Comparison of ENCODE assay signal across 30 cellular contexts in the genomic region with DNA sequence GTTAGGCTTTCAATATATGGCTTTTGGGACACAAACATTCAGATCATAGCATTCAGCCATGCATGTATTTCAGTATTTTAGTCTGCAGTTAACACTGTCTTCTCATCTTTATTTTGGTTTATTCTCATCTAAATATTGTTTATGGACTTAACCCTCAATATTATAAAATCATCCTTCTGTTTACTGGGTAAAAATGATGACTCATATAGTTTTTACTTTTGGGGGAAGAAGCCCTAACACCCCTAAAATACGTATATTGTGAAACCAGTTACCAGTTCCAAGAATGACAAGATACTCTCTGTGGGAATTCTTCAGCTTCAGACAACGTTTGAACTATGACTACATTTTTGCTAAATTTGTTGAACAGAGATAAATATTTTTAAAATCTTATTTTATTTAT.
"Had no signal": no experiment of that assay in that cellular context is flagged by ENCODE, and none has a peak within 500 bp of the region (broad histone marks: within the 10 kb centered on the region; RNA-seq: fewer than 3 reads in every experiment).

No MANE protein-coding gene starts in this region.

- ATAC-seq: naive thymus-derived CD8-positive, alpha-beta T cell; natural killer cell treated with Interleukin-12 subunit alpha and Interleukin-12 subunit beta and Interleukin-15 and Interleukin-18, amount 100 ng/mL, for 72 hours; psoas muscle; right cardiac atrium; sciatic nerve; stimulated activated memory B cell treated with anti-CD40 and anti-IgM and Interleukin-4, amounts not matched to agents 10 μg/mL and 1 μg/mL and 100 μg/mL, for 72 hours; stimulated activated naive CD8-positive, alpha-beta T cell treated with anti-CD3 and anti-CD28 coated beads, Interleukin-15, amount 100 ng/mL, for 72 hours; stimulated activated naive CD8-positive, alpha-beta T cell treated with anti-CD3 and anti-CD28 coated beads, Interleukin-15, Interleukin-2, amounts not matched to agents 100 U/mL and 50 U/mL, for 24 hours; upper lobe of right lung had no signal

- H3K36me3 ChIP-seq: neutrophil, ovary, spleen, suprapubic skin, tibial artery, transverse colon, upper lobe of right lung, vagina had no signal

- H3K79me2 ChIP-seq: parathyroid adenoma had no signal

- H3K9me3 ChIP-seq: neutrophil, ovary, psoas muscle, spleen, suprapubic skin, testis, tibial artery, transverse colon, upper lobe of right lung, vagina had no signal

- H3K4me2 ChIP-seq: smooth muscle cell had no signal

- DNase-seq: naive thymus-derived CD8-positive, alpha-beta T cell; nephron progenitor cell; nucleus accumbens; ovary; posterior cingulate gyrus; psoas muscle; right cardiac atrium; spleen; stimulated activated CD4-positive, alpha-beta T cell treated with anti-CD3 and anti-CD28 coated beads, Interleukin-12 subunit alpha, Interleukin-12 subunit beta, amount 100 ng/mL, for 4 hours; stimulated activated CD4-positive, alpha-beta T cell treated with anti-CD3 and anti-CD28 coated beads, Interleukin-1b, Interleukin-23, amount 100 ng/mL, for 48 hours; stimulated activated CD4-positive, alpha-beta T cell treated with anti-CD3 and anti-CD28 coated beads, Interleukin-4, amount 100 ng/mL, for 1 hour; stimulated activated CD4-positive, alpha-beta T cell treated with anti-CD3 and anti-CD28 coated beads, Interleukin-4, amount 100 ng/mL, for 4 hours; stimulated activated CD8-positive, alpha-beta memory T cell treated with anti-CD3 and anti-CD28 coated beads, Interleukin-4, amount 100 ng/mL, for 48 hours; stimulated activated naive CD4-positive, alpha-beta T cell; stimulated activated naive CD8-positive, alpha-beta T cell treated with anti-CD3 and anti-CD28 coated beads, Interleukin-15, amount 100 ng/mL, for 72 hours; stimulated activated naive CD8-positive, alpha-beta T cell treated with anti-CD3 and anti-CD28 coated beads, Interleukin-15, Interleukin-2, amounts not matched to agents 100 U/mL and 50 U/mL, for 24 hours; substantia nigra; testis; tibial artery; transverse colon; upper lobe of right lung had no signal

- H3K4me3 ChIP-seq: ovary, psoas muscle, skin epidermis, smooth muscle cell, spleen, suprapubic skin, testis, tibial artery, transverse colon, upper lobe of right lung, vagina had no signal

- H3K9ac ChIP-seq: parathyroid adenoma had no signal

- H3K27ac ChIP-seq: neutrophil, ovary, parathyroid adenoma, psoas muscle, skin epidermis, spleen, suprapubic skin, testis, tibial artery, transverse colon, upper lobe of right lung, vagina had no signal

- H3K27me3 ChIP-seq: neutrophil, ovary, spleen, suprapubic skin, testis, tibial artery, transverse colon, upper lobe of right lung, vagina had no signal

- H2AFZ ChIP-seq: parathyroid adenoma had no signal

- H3K4me1 ChIP-seq: parathyroid adenoma, psoas muscle, suprapubic skin, testis, tibial artery, transverse colon, upper lobe of right lung, vagina had no signal
